ENCODE assay signal across 8 cellular contexts in the genomic region with DNA sequence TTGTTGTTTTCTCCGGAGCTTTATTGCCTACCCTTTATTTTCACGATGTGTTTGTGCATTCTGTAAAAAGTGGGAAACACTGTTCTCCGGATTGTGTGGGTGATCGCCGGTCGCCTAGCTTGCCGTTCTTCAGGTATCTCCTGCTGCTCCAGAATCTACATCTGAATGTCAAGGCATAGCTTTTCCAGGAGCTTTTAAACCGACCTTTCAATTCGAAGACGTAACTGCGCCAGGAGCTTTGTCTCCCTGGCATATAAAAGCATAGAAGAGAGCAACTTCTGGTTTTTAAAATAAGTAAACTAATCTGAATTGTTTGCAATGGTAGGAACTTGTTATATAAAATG.
DNase-seq lines count a peak whose midpoint lies in the region; ATAC-seq and TF ChIP-seq lines count a peak whose summit lies in the region.

No MANE protein-coding gene starts in this region.

- H3F3A ChIP-seq in smooth muscle cell (ENCODE audit: low read depth), result peaks cover 4% of the 10 kb centered on the region

- peak overlapping the region; percentile 76 to 83 for H3K27ac ChIP-seq in ascending aorta
- H3K27ac ChIP-seq in iPS-18a (ENCODE audit: low read length), result peak overlapping the region; percentile 99
- H3K27ac ChIP-seq in smooth muscle cell (ENCODE audit: low read depth), result peak overlapping the region; percentile 35

- H3K4me3 ChIP-seq in ascending aorta (peak overlapping the region; percentile 59 to 64), iPS-18a (ENCODE audit: low read length) (peak overlapping the region; percentile 90), smooth muscle cell (peak overlapping the region; percentile 52)

- H3K79me2 ChIP-seq in smooth muscle cell (ENCODE audit: low read depth), result no peaks in the 10 kb centered on the region

- H3K4me1 ChIP-seq in ascending aorta (peaks cover 2 to 7% of the 10 kb centered on the region in 2 donors), iPS-18a (ENCODE audit: control insufficient read depth, low read depth, low read length) (peaks cover 33% of the 10 kb centered on the region), smooth muscle cell (ENCODE audit: low read depth) (peaks cover 14% of the 10 kb centered on the region)

- no peak for DNase-seq in ascending aorta (ENCODE audit: low spot score in 2 of 2)
- no peak for DNase-seq in smooth muscle cell (lab: John Stamatoyannopoulos, UW; ENCODE audit: unreplicated experiment)
- no peak for DNase-seq in amniotic stem cell (lab: John Stamatoyannopoulos, UW)
- DNase-seq in SW480 (ENCODE audit: low spot score), result no peak
- no peak for DNase-seq in GM10266 (ENCODE audit: extremely low spot score)

- H3K9ac ChIP-seq in iPS-18a (ENCODE audit: low read length) (peak overlapping the region; percentile 98), smooth muscle cell (ENCODE audit: low read depth) (peak overlapping the region; percentile 13)

- H2AFZ ChIP-seq in smooth muscle cell (ENCODE audit: low read depth), result peak overlapping the region; percentile 86

- peak overlapping the region; percentile 81 for H3K4me2 ChIP-seq in smooth muscle cell

- no peaks in the 10 kb centered on the region for H4K20me1 ChIP-seq in smooth muscle cell (ENCODE audit: low read depth)

- peak; percentile 4 for ATAC-seq in HG02981 (IDR thresholded peaks at IDR 0.05; ENCODE audit: unreplicated experiment)
- ATAC-seq in GM18909 (IDR thresholded peaks at IDR 0.05; ENCODE audit: poor library complexity, unreplicated experiment), result no peak

- H3K9me3 ChIP-seq in ascending aorta (no peaks in the 10 kb centered on the region), iPS-18a (ENCODE audit: control insufficient read depth, low read depth, low read length) (no peaks in the 10 kb centered on the region), smooth muscle cell (replicated peaks; ENCODE audit: low read depth) (no peaks in the 10 kb centered on the region)

- H3K27me3 ChIP-seq in ascending aorta, result no peaks in the 10 kb centered on the region
- H3K27me3 ChIP-seq in iPS-18a (ENCODE audit: control insufficient read depth, insufficient read depth, low read length), result no peaks in the 10 kb centered on the region
- no peaks in the 10 kb centered on the region for H3K27me3 ChIP-seq in smooth muscle cell (ENCODE audit: low read depth)

- intact Hi-C loops in ascending aorta (cut with DNase I), result no loop called here

- no peaks in the 10 kb centered on the region for H3K36me3 ChIP-seq in ascending aorta
- no peaks in the 10 kb centered on the region for H3K36me3 ChIP-seq in iPS-18a (ENCODE audit: control insufficient read depth, low read depth, low read length)
- no peaks in the 10 kb centered on the region for H3K36me3 ChIP-seq in smooth muscle cell (ENCODE audit: low read depth)

- WGBS in smooth muscle cell (ENCODE audit: low lambda C conversion rate), result 1% methylated on average over 11 of the region's 11 CpGs

- no peak for TF ChIP-seq CTCF in ascending aorta (IDR thresholded peaks at IDR 0.05)
- no peak for TF ChIP-seq CTCF in smooth muscle cell (IDR thresholded peaks at IDR 0.05; ENCODE audit: borderline replicate concordance, insufficient read depth, poor library complexity, severe bottlenecking)
- TF ChIP-seq CTCF in GM10266 (IDR thresholded peaks at IDR 0.05; ENCODE audit: control insufficient read depth, insufficient read depth, low read depth, missing control alignments), result no peak

Comparison
In these comparisons a context has a peak if more than half of its experiments do, and no peak if none do; other contexts are left out.
1. H3K27ac ChIP-seq: peak in every context shown above with its lines; median percentile 99 in iPS-18a; 80 in ascending aorta; 35 in smooth muscle cell.